6 cellular contexts compared by ENCODE assay signal in the genomic region with DNA sequence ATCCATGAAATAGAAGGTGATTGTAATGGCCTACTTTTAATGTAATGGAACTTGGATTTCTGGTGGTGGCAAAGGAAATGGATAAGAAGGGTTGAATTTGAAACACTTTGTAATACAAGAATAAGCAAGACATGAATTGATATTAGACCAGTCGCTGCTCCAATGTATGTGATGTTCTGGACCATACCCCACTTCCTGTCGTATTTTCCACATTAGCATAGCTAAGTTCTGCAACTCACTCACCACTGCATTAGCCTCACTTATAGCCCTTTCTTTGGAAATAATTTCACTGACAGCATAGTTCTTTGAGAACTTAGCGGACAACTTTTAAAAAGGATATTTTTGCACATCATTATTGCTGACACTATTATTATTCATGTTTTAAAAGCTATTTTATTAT.
"Had no signal": no experiment of that assay in that cellular context is flagged by ENCODE, and none has a peak within 500 bp of the region (broad histone marks: within the 10 kb centered on the region; RNA-seq: fewer than 3 reads in every experiment).

No MANE protein-coding gene starts in this region.

- H3K4me3 ChIP-seq: GM23248, HAP-1 had no signal

- H3K27ac ChIP-seq: GM23248, HL-60 had no signal

- DNase-seq: GM23248, GOT3, H7, KG1 had no signal

- H3K9me3 ChIP-seq: HAP-1 had no signal

- H3K4me1 ChIP-seq: HAP-1 had no signal

- H3K36me3 ChIP-seq: HAP-1 had no signal
